In genomic region chr9:87008667-87009066, GRCh38 we compare ENCODE assay signal across 14 cellular contexts.
"Had no signal": no experiment of that assay in that cellular context is flagged by ENCODE, and none has a peak within 500 bp of the region (broad histone marks: within the 10 kb centered on the region; RNA-seq: fewer than 3 reads in every experiment).

No MANE protein-coding gene starts in this region.

- H3K9me3 ChIP-seq: neutrophil, suprapubic skin had no signal

- H3K27ac ChIP-seq: foreskin keratinocyte, neutrophil, suprapubic skin had no signal

- H3K36me3 ChIP-seq: neutrophil, suprapubic skin had no signal

- ATAC-seq: activated CD4-positive, CD25-positive, alpha-beta regulatory T cell treated with anti-CD3 and anti-CD28 coated beads, Interleukin-2, amount 50 U/mL, for 24 hours; activated T-cell treated with anti-CD3 and anti-CD28 coated beads, Interleukin-2, amount 50 U/mL, for 4 hours; foreskin keratinocyte; natural killer cell had no signal

- DNase-seq: activated CD4-positive, alpha-beta T cell treated with anti-CD3 and anti-CD28 coated beads, Interleukin-2, amount 10 ng/mL, durations not matched to agents 7 days and 5 days; activated CD8-positive, alpha-beta memory T cell treated with anti-CD3 and anti-CD28 coated beads, Interleukin-2, amount 50 U/mL, for 4 hours; activated naive CD4-positive, alpha-beta T cell treated with anti-CD3 and anti-CD28 coated beads for 36 hours; activated T-cell treated with anti-CD3 and anti-CD28 coated beads, Interleukin-2, amount 50 U/mL, for 4 hours; anterior cingulate cortex; dermis blood vessel endothelial cell; foreskin keratinocyte; natural killer cell; posterior cingulate gyrus; retina; trophoblast cell had no signal

- H3K4me3 ChIP-seq: suprapubic skin had no signal

- H3K27me3 ChIP-seq: foreskin keratinocyte, neutrophil, suprapubic skin had no signal
